In the genomic region with DNA sequence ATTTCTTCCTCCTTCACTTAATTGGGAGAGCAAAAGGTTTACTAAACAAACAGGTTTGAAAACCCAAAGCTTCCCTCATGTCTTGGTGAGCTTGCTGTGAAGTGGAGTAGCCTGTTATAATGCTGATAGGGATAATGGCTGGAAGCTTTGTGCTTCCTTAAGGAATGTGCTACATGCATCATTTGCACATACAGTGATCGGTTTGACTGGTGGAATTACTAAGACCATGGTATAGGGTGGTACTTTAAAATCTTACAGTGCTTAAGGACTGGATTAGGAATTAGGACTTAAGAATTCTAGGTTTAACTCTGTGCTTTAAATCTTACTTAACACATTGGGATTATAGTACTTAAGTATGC, we compare ENCODE assay signal across 1 cellular context.
TF ChIP-seq lines count a peak whose summit lies in the region.

No MANE protein-coding gene starts in this region.

TF ChIP-seq in neural cell, 6 proteins besides CTCF, POLR2A, EP300 and RAD21 (continued from another document):
- TF ChIP-seq, protein P1, sequence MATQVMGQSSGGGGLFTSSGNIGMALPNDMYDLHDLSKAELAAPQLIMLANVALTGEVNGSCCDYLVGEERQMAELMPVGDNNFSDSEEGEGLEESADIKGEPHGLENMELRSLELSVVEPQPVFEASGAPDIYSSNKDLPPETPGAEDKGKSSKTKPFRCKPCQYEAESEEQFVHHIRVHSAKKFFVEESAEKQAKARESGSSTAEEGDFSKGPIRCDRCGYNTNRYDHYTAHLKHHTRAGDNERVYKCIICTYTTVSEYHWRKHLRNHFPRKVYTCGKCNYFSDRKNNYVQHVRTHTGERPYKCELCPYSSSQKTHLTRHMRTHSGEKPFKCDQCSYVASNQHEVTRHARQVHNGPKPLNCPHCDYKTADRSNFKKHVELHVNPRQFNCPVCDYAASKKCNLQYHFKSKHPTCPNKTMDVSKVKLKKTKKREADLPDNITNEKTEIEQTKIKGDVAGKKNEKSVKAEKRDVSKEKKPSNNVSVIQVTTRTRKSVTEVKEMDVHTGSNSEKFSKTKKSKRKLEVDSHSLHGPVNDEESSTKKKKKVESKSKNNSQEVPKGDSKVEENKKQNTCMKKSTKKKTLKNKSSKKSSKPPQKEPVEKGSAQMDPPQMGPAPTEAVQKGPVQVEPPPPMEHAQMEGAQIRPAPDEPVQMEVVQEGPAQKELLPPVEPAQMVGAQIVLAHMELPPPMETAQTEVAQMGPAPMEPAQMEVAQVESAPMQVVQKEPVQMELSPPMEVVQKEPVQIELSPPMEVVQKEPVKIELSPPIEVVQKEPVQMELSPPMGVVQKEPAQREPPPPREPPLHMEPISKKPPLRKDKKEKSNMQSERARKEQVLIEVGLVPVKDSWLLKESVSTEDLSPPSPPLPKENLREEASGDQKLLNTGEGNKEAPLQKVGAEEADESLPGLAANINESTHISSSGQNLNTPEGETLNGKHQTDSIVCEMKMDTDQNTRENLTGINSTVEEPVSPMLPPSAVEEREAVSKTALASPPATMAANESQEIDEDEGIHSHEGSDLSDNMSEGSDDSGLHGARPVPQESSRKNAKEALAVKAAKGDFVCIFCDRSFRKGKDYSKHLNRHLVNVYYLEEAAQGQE (IDR thresholded peaks at IDR 0.05; ENCODE audit: borderline replicate concordance): peak; percentile 29
